24 cellular contexts compared by ENCODE assay signal in genomic region chr4:145984563-145984962, GRCh38.
"Had no signal": no experiment of that assay in that cellular context is flagged by ENCODE, and none has a peak within 500 bp of the region (broad histone marks: within the 10 kb centered on the region; RNA-seq: fewer than 3 reads in every experiment).

No MANE protein-coding gene starts in this region.

- H3K4me3 ChIP-seq: lung, ovary, prostate gland, upper lobe of right lung had no signal

- H3K36me3 ChIP-seq: ovary, prostate gland, upper lobe of right lung had no signal

- H3K36me3 Mint-ChIP-seq: activated naive CD8-positive, alpha-beta T cell treated with anti-CD3 and anti-CD28 coated beads, Interleukin-2, amount 10 ng/mL, durations not matched to agents 7 days and 5 days; naive thymus-derived CD4-positive, alpha-beta T cell had no signal

- H3K4me1 ChIP-seq: upper lobe of right lung had no signal

- ATAC-seq: activated CD4-positive, alpha-beta T cell treated with anti-CD3 and anti-CD28 coated beads for 36 hours; activated T-cell treated with anti-CD3 and anti-CD28 coated beads, Interleukin-2, amount 50 U/mL, for 4 hours; naive thymus-derived CD4-positive, alpha-beta T cell; stimulated activated naive CD8-positive, alpha-beta T cell treated with anti-CD3 and anti-CD28 coated beads, Interleukin-15, Interleukin-2, amounts not matched to agents 100 U/mL and 50 U/mL, for 24 hours; upper lobe of right lung had no signal

- H3K27ac Mint-ChIP-seq: activated B cell treated with CpG ODN at 0.5 μM for 24 hours; activated CD4-positive, alpha-beta T cell treated with anti-CD3 and anti-CD28 coated beads for 36 hours; activated naive CD4-positive, alpha-beta T cell treated with anti-CD3 and anti-CD28 coated beads for 36 hours; activated naive CD8-positive, alpha-beta T cell treated with anti-CD3 and anti-CD28 coated beads, Interleukin-2, amount 10 ng/mL, durations not matched to agents 7 days and 5 days; dendritic cell treated with granulocyte-macrophage colony-stimulating factor and Interleukin-4, amounts not matched to agents 40 ng/mL and 50 ng/mL, for 4 days; naive thymus-derived CD4-positive, alpha-beta T cell had no signal

- H3K27me3 Mint-ChIP-seq: activated B cell treated with CpG ODN at 0.5 μM for 24 hours; dendritic cell treated with granulocyte-macrophage colony-stimulating factor and Interleukin-4, amounts not matched to agents 40 ng/mL and 50 ng/mL, for 4 days had no signal

- H3K4me1 Mint-ChIP-seq: activated B cell treated with CpG ODN at 0.5 μM for 24 hours; activated CD4-positive, alpha-beta T cell treated with anti-CD3 and anti-CD28 coated beads for 36 hours; activated naive CD8-positive, alpha-beta T cell treated with anti-CD3 and anti-CD28 coated beads, Interleukin-2, amount 10 ng/mL, durations not matched to agents 7 days and 5 days; naive thymus-derived CD4-positive, alpha-beta T cell had no signal

- H3K27me3 ChIP-seq: ovary, upper lobe of right lung had no signal

- DNase-seq: activated B cell treated with CpG ODN at 0.5 μM for 24 hours; activated CD4-positive, alpha-beta T cell treated with anti-CD3 and anti-CD28 coated beads for 36 hours; activated CD4-positive, alpha-beta T cell treated with anti-CD3 and anti-CD28 coated beads, Interleukin-2, amount 50 U/mL, for 4 hours; activated CD8-positive, alpha-beta memory T cell treated with anti-CD3 and anti-CD28 coated beads for 24 hours; activated CD8-positive, alpha-beta memory T cell treated with anti-CD3 and anti-CD28 coated beads, Interleukin-2, amount 50 U/mL, for 4 hours; activated effector memory CD4-positive, alpha-beta T cell treated with Interleukin-2 at 50 U/mL for 16 hours; activated naive CD4-positive, alpha-beta T cell treated with anti-CD3 and anti-CD28 coated beads for 36 hours; activated naive CD8-positive, alpha-beta T cell treated with anti-CD3 and anti-CD28 coated beads, Interleukin-2, amount 10 ng/mL, durations not matched to agents 7 days and 5 days; activated T-cell treated with anti-CD3 and anti-CD28 coated beads, Interleukin-2, amount 50 U/mL, for 4 hours; amygdala; effector CD4-positive, alpha-beta T cell; erythroblast; foreskin fibroblast; hippocampal formation; naive thymus-derived CD4-positive, alpha-beta T cell; ovary; stimulated activated CD4-positive, alpha-beta T cell treated with anti-CD3 and anti-CD28 coated beads, Interleukin-12 subunit alpha, Interleukin-12 subunit beta, amount 100 ng/mL, for 4 hours; stimulated activated CD4-positive, alpha-beta T cell treated with anti-CD3 and anti-CD28 coated beads, Interleukin-4, amount 100 ng/mL, for 4 hours; stimulated activated naive CD8-positive, alpha-beta T cell treated with anti-CD3 and anti-CD28 coated beads, Interleukin-15, Interleukin-2, amounts not matched to agents 100 U/mL and 50 U/mL, for 24 hours; T-helper 9 cell; upper lobe of right lung had no signal

- H3K4me3 Mint-ChIP-seq: activated B cell treated with CpG ODN at 0.5 μM for 24 hours; activated CD4-positive, alpha-beta T cell treated with anti-CD3 and anti-CD28 coated beads for 36 hours; activated naive CD4-positive, alpha-beta T cell treated with anti-CD3 and anti-CD28 coated beads for 36 hours; activated naive CD8-positive, alpha-beta T cell treated with anti-CD3 and anti-CD28 coated beads, Interleukin-2, amount 10 ng/mL, durations not matched to agents 7 days and 5 days; activated T-cell treated with anti-CD3 and anti-CD28 coated beads, Interleukin-2, amount 50 U/mL, for 4 hours; dendritic cell treated with granulocyte-macrophage colony-stimulating factor and Interleukin-4, amounts not matched to agents 40 ng/mL and 50 ng/mL, for 4 days; naive thymus-derived CD4-positive, alpha-beta T cell had no signal

- H3K27ac ChIP-seq: ovary, prostate gland, upper lobe of right lung had no signal

- H3K9me3 ChIP-seq: ovary, prostate gland, upper lobe of right lung had no signal

- H3K9me3 Mint-ChIP-seq: activated B cell treated with CpG ODN at 0.5 μM for 24 hours; activated naive CD4-positive, alpha-beta T cell treated with anti-CD3 and anti-CD28 coated beads for 36 hours; activated naive CD8-positive, alpha-beta T cell treated with anti-CD3 and anti-CD28 coated beads, Interleukin-2, amount 10 ng/mL, durations not matched to agents 7 days and 5 days; activated T-cell treated with anti-CD3 and anti-CD28 coated beads, Interleukin-2, amount 50 U/mL, for 4 hours; dendritic cell treated with granulocyte-macrophage colony-stimulating factor and Interleukin-4, amounts not matched to agents 40 ng/mL and 50 ng/mL, for 4 days; naive thymus-derived CD4-positive, alpha-beta T cell had no signal
